Comparison of ENCODE assay signal across 21 cellular contexts in the genomic region with DNA sequence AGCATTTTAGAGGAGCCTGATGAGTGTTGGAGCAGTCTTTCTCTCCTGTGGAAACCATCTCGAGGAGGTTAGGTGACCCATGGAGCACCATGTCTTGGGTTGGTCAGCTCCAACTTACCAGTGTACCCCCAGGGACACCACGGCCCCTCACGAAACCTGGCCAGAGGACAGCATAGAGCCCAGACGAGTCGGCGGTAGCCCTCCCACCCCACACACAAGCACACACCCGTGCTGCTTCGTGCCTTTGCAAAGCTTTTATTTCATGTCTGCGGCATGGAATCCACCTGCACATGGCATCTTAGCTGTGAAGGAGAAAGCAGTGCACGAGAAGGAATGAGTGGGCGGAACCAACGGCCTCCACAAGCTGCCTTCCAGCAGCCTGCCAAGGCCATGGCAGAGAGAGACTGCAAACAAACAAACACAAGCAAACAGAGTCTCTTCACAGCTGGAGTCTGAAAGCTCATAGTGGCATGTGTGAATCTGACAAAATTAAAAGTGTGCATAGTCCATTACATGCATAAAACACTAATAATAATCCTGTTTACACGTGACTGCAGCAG. TPM values are rescaled to one million over a fixed set of nuclear protein-coding genes. Genes with fewer than 3 reads are reported as not detected.
DNase-seq lines count a peak whose midpoint lies in the region; ATAC-seq, FAIRE-seq and TF ChIP-seq lines count a peak whose summit lies in the region.
"Had no signal": no experiment of that assay in that cellular context is flagged by ENCODE, and none has a peak within 500 bp of the region (broad histone marks: within the 10 kb centered on the region; RNA-seq: fewer than 3 reads in every experiment).

No MANE protein-coding gene starts in this region.

- intact Hi-C loops in Right ventricle myocardium inferior (cut with DNase I), result loop anchor here (5.0 kb wide), 1 partner anchor 52 kb away; the partner anchor contains the start of gene EZR
- intact Hi-C loops in K562 (cut with micrococcal nuclease), result no loop called here
- intact Hi-C loops in testis (cut with DNase I; ENCODE audit: low total_unique reads), result no loop called here

- no peak overlapping the region for H3K4me2 ChIP-seq in K562 (ENCODE audit: insufficient read depth, low read length)

- TF ChIP-seq RAD21 in K562 (CRISPR knock-in tag; conservative IDR thresholded peaks at IDR 0.05 in 1 of 2, IDR thresholded peaks at IDR 0.05 in 1 of 2), result no peak

- H3K9me3 ChIP-seq in cardiac muscle cell (ENCODE audit: low read depth) (no peaks in the 10 kb centered on the region), K562 (replicated peaks; ENCODE audit: control insufficient read depth, insufficient read depth, low read depth, low read length) (no peaks in the 10 kb centered on the region), testis (no peaks in the 10 kb centered on the region)
- H3K9me3 ChIP-seq: psoas muscle, thoracic aorta had no signal

- in situ Hi-C loops in K562 (cut with MboI), result no loop called here

- H3K27me3 ChIP-seq in cardiac muscle cell, result no peaks in the 10 kb centered on the region
- H3K27me3 ChIP-seq in K562 (ENCODE audit: control insufficient read depth in 2 of 2, insufficient read depth in 2 of 2, low read length in 2 of 2), result no peaks in the 10 kb centered on the region
- no peaks in the 10 kb centered on the region for H3K27me3 ChIP-seq in testis
- H3K27me3 ChIP-seq: brain microvascular endothelial cell had no signal

- H3K4me3 ChIP-seq in cardiac muscle cell, result no peak overlapping the region
- H3K4me3 ChIP-seq in K562, result no peak overlapping the region
- no peak overlapping the region for H3K4me3 ChIP-seq in testis
- H3K4me3 ChIP-seq: dorsolateral prefrontal cortex, psoas muscle, thoracic aorta had no signal

- ATAC-seq in Right ventricle myocardium inferior (no peak), K562 (no peak), HG03439 (IDR thresholded peaks at IDR 0.05; ENCODE audit: unreplicated experiment) (no peak)
- ATAC-seq: left cardiac atrium, psoas muscle had no signal

- H4K20me1 ChIP-seq in K562 (replicated peaks; ENCODE audit: control insufficient read depth, insufficient read depth, low read length), result no peaks in the 10 kb centered on the region

- no peak for TF ChIP-seq EP300 in K562 (IDR thresholded peaks at IDR 0.05; ENCODE audit: low read length)

- WGBS in K562 (ENCODE audit: insufficient coverage, low coverage, missing lambda C conversion rate), result 90% methylated on average over 13 of the region's 13 CpGs
- 65 to 66% methylated on average over 13 of the region's 13 CpGs for WGBS in testis, 2 donors

- TF ChIP-seq CTCF in cardiac muscle cell (IDR thresholded peaks at IDR 0.05; ENCODE audit: low read depth, low read length) (no peak), K562 (IDR thresholded peaks at IDR 0.05 in 2 of 3, conservative IDR thresholded peaks at IDR 0.05 in 1 of 3; ENCODE audit: insufficient read depth in 2 of 3, low read depth in 1 of 3, low read length in 3 of 3) (no peak), testis (IDR thresholded peaks at IDR 0.05) (no peak)

- no peak overlapping the region for H3K9ac ChIP-seq in K562 (ENCODE audit: insufficient read depth in 1 of 2, low read depth in 2 of 2, low read length in 2 of 2)

- H3K79me2 ChIP-seq in K562 (ENCODE audit: control insufficient read depth, insufficient read depth, low read length), result no peaks in the 10 kb centered on the region

- CTCF ChIA-PET in K562 (lab: Yijun Ruan, JAX; ENCODE audit: low intra/inter-chr PET ratio), result interaction anchor here (0.6 kb wide), 1 partner anchor 106 kb away, joined by 5 read pairs; no protein-coding TSS in a partner anchor

- H2AFZ ChIP-seq in K562 (ENCODE audit: low read depth, low read length), result no peak overlapping the region

- no peak for TF ChIP-seq POLR2A in K562 (conservative IDR thresholded peaks at IDR 0.05)
- TF ChIP-seq POLR2A in testis (IDR thresholded peaks at IDR 0.05), result no peak

- no peak for DNase-seq in cardiac muscle cell (ENCODE audit: low read depth in 1 of 2, low spot score in 1 of 2)
- no peak for DNase-seq in Right ventricle myocardium inferior (ENCODE audit: missing footprints)
- peak; percentile 9 for DNase-seq in NCI-H446 treated with DMSO at 0.1 percent for 48 hours (lab: John Stamatoyannopoulos, UW)
- no peak for DNase-seq in K562 (ENCODE audit: extremely low read depth in 1 of 4, low spot score in 3 of 4)
- peak; percentile 64 for DNase-seq in testis
- no peak for DNase-seq in NAMALWA (ENCODE audit: low spot score)
- DNase-seq: activated CD8-positive, alpha-beta memory T cell treated with anti-CD3 and anti-CD28 coated beads, Interleukin-2, amount 50 U/mL, for 48 hours; activated naive CD4-positive, alpha-beta T cell treated with Interleukin-2 at 50 U/mL for 16 hours; brain microvascular endothelial cell; erythroblast; left cardiac atrium; NCI-H1436; nephron progenitor cell; psoas muscle; small intestine; stimulated activated CD4-positive, alpha-beta T cell treated with anti-CD3 and anti-CD28 coated beads, Interleukin-4, amount 100 ng/mL, for 4 hours; T-helper 2 cell had no signal

- FAIRE-seq in K562 (lab: Jason Lieb, UNC), result no peak
- FAIRE-seq: GM12892, small intestine had no signal

- POLR2A ChIA-PET in K562 (lab: Yijun Ruan, JAX), result interaction anchor here (0.6 to 1.7 kb wide), 9 partner anchors 9 to 559 kb away, joined by 3 to 9 read pairs (median 3); partner anchors contain the start of gene TAGAP

- peaks cover 16% of the 10 kb centered on the region for H3K4me1 ChIP-seq in cardiac muscle cell (ENCODE audit: low read depth)
- peaks cover 19 to 24% of the 10 kb centered on the region in 2 experiments; a peak in 4 of 5 replicates for H3K4me1 ChIP-seq in K562 (replicated peaks in 1 of 2; ENCODE audit: control insufficient read depth in 2 of 2, insufficient read depth in 2 of 2, low read length in 2 of 2)
- peaks cover 12% of the 10 kb centered on the region for H3K4me1 ChIP-seq in testis
- H3K4me1 ChIP-seq: psoas muscle had no signal

- H3K9me1 ChIP-seq in K562 (ENCODE audit: control insufficient read depth, insufficient read depth, low read length), result no peaks in the 10 kb centered on the region

- H3K36me3 ChIP-seq in cardiac muscle cell (peaks cover 52% of the 10 kb centered on the region), K562 (ENCODE audit: control insufficient read depth, insufficient read depth, low read length) (peaks cover 63% of the 10 kb centered on the region), testis (ENCODE audit: low read depth, missing control alignments) (no peaks in the 10 kb centered on the region)

- H3K27ac ChIP-seq in cardiac muscle cell (peak overlapping the region; percentile 64), K562 (ENCODE audit: extremely low read depth, low read depth, low read length) (no peak overlapping the region), testis (no peak overlapping the region)
- H3K27ac ChIP-seq: brain microvascular endothelial cell, psoas muscle, thoracic aorta had no signal

- no TSS peak for BruUV-seq in K562 (replicated peaks; lab: Mats Ljungman, UMichigan)

TF ChIP-seq in K562, 482 proteins besides CTCF, POLR2A, EP300 and RAD21:
- no peak for TF ChIP-seq CAMTA2 (CRISPR knock-in tag; conservative IDR thresholded peaks at IDR 0.05)
- TF ChIP-seq TEAD2 (tag; IDR thresholded peaks at IDR 0.05), result no peak
- TF ChIP-seq L3MBTL2 (IDR thresholded peaks at IDR 0.05), result 0 out of 2 replicates have a peak, but pooled peaks have one; percentile 13
- peak; percentile 48 for TF ChIP-seq EGR1 (conservative IDR thresholded peaks at IDR 0.05)
- TF ChIP-seq POLR2G (IDR thresholded peaks at IDR 0.05; ENCODE audit: low read depth, low read length), result peak; percentile 36; the same call in 1 of the 2 replicates

RNA-seq across cellular contexts. Expression of gene EZR, which starts 53.6 kb away (rescaled TPM):
- total RNA-seq in cardiac muscle cell (356 and 401 TPM in 2 replicates), Right ventricle myocardium inferior (203 TPM), K562 (2014; rRNA removed) (161 and 162 TPM in 2 replicates), K562 (2014; rRNA removed; fragmentation: Illumina TruSeq; extraction: Trizol) (71.5 and 72.7 TPM in 2 replicates), K562 (2015; rRNA removed; fragmentation: Illumina TruSeq; extraction: Trizol) (110 and 117 TPM in 2 replicates), K562 (2021) (125 and 143 TPM in 2 replicates), testis (100 to 1,000 TPM; 164 to 199 TPM)
- polyA plus RNA-seq in cardiac muscle cell (375 and 448 TPM in 2 replicates), K562 (2011; rRNA removed) (104 and 135 TPM in 2 replicates), K562 (2014; fragmentation: Illumina TruSeq; extraction: Trizol) (93.0 and 101 TPM in 2 replicates), K562 (2014; fragmentation: Nextera tagmentation; extraction: Ambion mirVana) (10 to 100 TPM; 36.5 to 63.6 TPM), K562 (2014; rRNA removed) (91.5 and 114 TPM in 2 replicates), testis (ENCODE audit: insufficient read depth, low read depth, low replicate concordance) (129 TPM)
- total RNA-seq in K562 (2011; cell fraction: chromatin; rRNA removed; ENCODE audit: low replicate concordance), result 49.5 and 70.7 TPM in 2 replicates
- 37.9 and 45.2 TPM in 2 replicates for total RNA-seq in K562 (2011; cell fraction: nucleolus; rRNA removed)
- 44.1 and 48.1 TPM in 2 replicates for total RNA-seq in K562 (2011; cell fraction: nucleoplasm; rRNA removed)
- polyA plus RNA-seq in K562 (2011; cell fraction: cytosol; rRNA removed), result 78.6 and 88.6 TPM in 2 replicates
- 91.7 and 156 TPM in 2 replicates for polyA plus RNA-seq in K562 (2011; cell fraction: nucleus; rRNA removed)
- 120 and 126 TPM in 2 replicates for polyA plus RNA-seq in K562 (2012)
- 100 and 114 TPM in 2 replicates for polyA minus RNA-seq in K562 (2011; rRNA and poly(A)+ RNA removed)
- polyA minus RNA-seq in K562 (2011; cell fraction: cytosol; rRNA and poly(A)+ RNA removed), result 69.7 and 85.1 TPM in 2 replicates
- polyA minus RNA-seq in K562 (2011; cell fraction: nucleus; rRNA and poly(A)+ RNA removed), result 20.1 and 54.6 TPM in 2 replicates

Comparison
In these comparisons a context has a peak if more than half of its experiments do, and no peak if none do; other contexts are left out.
1. DNase-seq: peak in NCI-H446 treated with DMSO at 0.1 percent for 48 hours (single experiment) and testis (single experiment); none in cardiac muscle cell (0 of 2), Right ventricle myocardium inferior (single experiment), K562 (0 of 4) and NAMALWA (single experiment).